Comparison of ENCODE assay signal across 9 cellular contexts in genomic region chr10:119543814-119544642, GRCh38. TPM values are rescaled to one million over a fixed set of nuclear protein-coding genes. Genes with fewer than 3 reads are reported as not detected.
DNase-seq lines count a peak whose midpoint lies in the region; ATAC-seq and TF ChIP-seq lines count a peak whose summit lies in the region.
"Had no signal": no experiment of that assay in that cellular context is flagged by ENCODE, and none has a peak within 500 bp of the region (broad histone marks: within the 10 kb centered on the region; RNA-seq: fewer than 3 reads in every experiment).

No MANE protein-coding gene starts in this region.

- peak overlapping the region; percentile 93 for H3K4me2 ChIP-seq in OCI-LY3 (ENCODE audit: low read length)

- H3K27ac ChIP-seq in OCI-LY3 (ENCODE audit: low read length) = no peak overlapping the region

- peaks cover 17% of the 10 kb centered on the region for H3K27me3 Mint-ChIP-seq in osteocyte (ENCODE audit: unreplicated experiment)

- peak overlapping the region; percentile 83 for H3K4me3 Mint-ChIP-seq in osteocyte (ENCODE audit: unreplicated experiment)

- peak overlapping the region; percentile 97 for H3K4me3 ChIP-seq in OCI-LY3 (ENCODE audit: low read length)
- H3K4me3 ChIP-seq in epithelial cell of esophagus (ENCODE audit: low read length) = no peak overlapping the region

- peaks cover 8% of the 10 kb centered on the region; the same call in 1 of the 2 replicates for H3K27me3 ChIP-seq in OCI-LY3 (ENCODE audit: low read depth, low read length)

- H3K4me1 Mint-ChIP-seq in osteocyte (ENCODE audit: unreplicated experiment) = peaks cover 29% of the 10 kb centered on the region

- no peak overlapping the region; the same call in 1 of the 2 replicates for H2AFZ ChIP-seq in OCI-LY3 (ENCODE audit: low read depth, low read length)

- no peak for ATAC-seq in HG03196 (IDR thresholded peaks at IDR 0.05; ENCODE audit: unreplicated experiment)

- peaks cover 34% of the 10 kb centered on the region for H3K79me2 ChIP-seq in OCI-LY3 (ENCODE audit: low read length)

- DNase-seq in ELF-1 (ENCODE audit: low read depth, low spot score) (peak; percentile 25), epithelial cell of esophagus (ENCODE audit: low read depth) (peak; percentile 69), osteocyte (ENCODE audit: extremely low spot score, unreplicated experiment) (no peak), SKM-1 treated with dmso at 0.1 percent for 144 hours (lab: John Stamatoyannopoulos, UW; ENCODE audit: unreplicated experiment) (no peak), NCI-H345 treated with DMSO at 0.1 percent for 48 hours (lab: John Stamatoyannopoulos, UW; ENCODE audit: unreplicated experiment) (no peak), NCI-H1694 treated with DMSO at 0.1 percent for 48 hours (lab: John Stamatoyannopoulos, UW) (no peak)
- DNase-seq: NCI-H2227 treated with DMSO at 0.1 percent for 48 hours had no signal

- no peaks in the 10 kb centered on the region for H3K36me3 ChIP-seq in OCI-LY3 (replicated peaks; ENCODE audit: low read depth, low read length)

- H3K9me3 Mint-ChIP-seq in osteocyte (ENCODE audit: unreplicated experiment) = no peaks in the 10 kb centered on the region

- no peak overlapping the region for H3K27ac Mint-ChIP-seq in osteocyte (ENCODE audit: unreplicated experiment)

- no peaks in the 10 kb centered on the region for H3K9me3 ChIP-seq in OCI-LY3 (ENCODE audit: insufficient read depth, low read length)

- peak overlapping the region; percentile 91; the same call in 1 of the 2 replicates for H3K9ac ChIP-seq in OCI-LY3 (ENCODE audit: low read length)

- peaks cover 21% of the 10 kb centered on the region for H4K20me1 ChIP-seq in OCI-LY3 (ENCODE audit: insufficient read depth, low read length)

- no peak for TF ChIP-seq CTCF in OCI-LY3 (IDR thresholded peaks at IDR 0.05; ENCODE audit: low read depth, low read length)
- TF ChIP-seq CTCF in epithelial cell of esophagus (IDR thresholded peaks at IDR 0.05; ENCODE audit: insufficient read depth, low read depth, low read length, missing control alignments) = no peak
- no peak for TF ChIP-seq CTCF in osteocyte (IDR thresholded peaks at IDR 0.05)

- H3K4me1 ChIP-seq in OCI-LY3 (ENCODE audit: low read length) = peaks cover 21% of the 10 kb centered on the region

- peaks cover under 1% of the 10 kb centered on the region for H3K36me3 Mint-ChIP-seq in osteocyte (ENCODE audit: unreplicated experiment)

RNA-seq across cellular contexts. Expression of gene RGS10, which starts 1.5 kb away (rescaled TPM):
- total RNA-seq in osteocyte = 19.0 and 23.3 TPM in 2 replicates

RNA-seq across cellular contexts. Expression of gene TIAL1, which starts 52.7 kb away (rescaled TPM):
- total RNA-seq in osteocyte = 125 and 133 TPM in 2 replicates

Comparison
In these comparisons a context has a peak if more than half of its experiments do, and no peak if none do; other contexts are left out.
1. DNase-seq: peak in ELF-1 (single experiment) and epithelial cell of esophagus (single experiment); none in osteocyte (single experiment), SKM-1 treated with dmso at 0.1 percent for 144 hours (single experiment), NCI-H345 treated with DMSO at 0.1 percent for 48 hours (single experiment) and NCI-H1694 treated with DMSO at 0.1 percent for 48 hours (single experiment).